8 cellular contexts compared by ENCODE assay signal in genomic region chr10:69123306-69123746, GRCh38. TPM values are rescaled to one million over a fixed set of nuclear protein-coding genes. Genes with fewer than 3 reads are reported as not detected.
A peak's percentile ranks its signal among the peaks of the same experiment; 100 is the strongest.
DNase-seq lines count a peak whose midpoint lies in the region; TF ChIP-seq lines count a peak whose summit lies in the region.

No MANE protein-coding gene starts in this region.

- intact Hi-C loops in activated naive CD4-positive, alpha-beta T cell treated with anti-CD3 and anti-CD28 coated beads for 36 hours (cut with micrococcal nuclease), result loop anchor here (1.0 to 10.0 kb wide), 11 partner anchors 30 to 399 kb away; partner anchors contain the start of genes CCAR1, DDX50, KIFBP and STOX1
- intact Hi-C loops in activated CD4-positive, alpha-beta memory T cell treated with anti-CD3 and anti-CD28 coated beads for 36 hours (cut with micrococcal nuclease), result loop anchor here (1.0 to 5.0 kb wide), 8 partner anchors 30 to 384 kb away; partner anchors contain the start of gene DDX21

- POLR2A ChIA-PET in activated CD4-positive, alpha-beta memory T cell treated with anti-CD3 and anti-CD28 coated beads for 36 hours (lab: Charles Lee), result interaction anchor here (0.6 to 1.0 kb wide), 2 partner anchors 29 to 40 kb away, joined by 3 read pairs; no protein-coding TSS in a partner anchor

- TF ChIP-seq CTCF in progenitor cell of endocrine pancreas (IDR thresholded peaks at IDR 0.05; ENCODE audit: unreplicated experiment), result peak; percentile 36

- H3K36me3 ChIP-seq in MG63, result no peaks in the 10 kb centered on the region

- CTCF ChIA-PET in activated naive CD4-positive, alpha-beta T cell treated with anti-CD3 and anti-CD28 coated beads for 36 hours (lab: Charles Lee), result interaction anchor here (1.0 to 2.1 kb wide), 2 partner anchors 32 to 118 kb away, joined by 3 to 7 read pairs; no protein-coding TSS in a partner anchor
- CTCF ChIA-PET in activated CD4-positive, alpha-beta memory T cell treated with anti-CD3 and anti-CD28 coated beads for 36 hours (lab: Charles Lee), result interaction anchor here (1.0 to 4.8 kb wide), 4 partner anchors 30 to 134 kb away, joined by 3 to 30 read pairs (median 14); no protein-coding TSS in a partner anchor

- DNase-seq in activated naive CD4-positive, alpha-beta T cell treated with anti-CD3 and anti-CD28 coated beads for 36 hours, result no peak
- DNase-seq in activated naive CD4-positive, alpha-beta T cell (lab: John Stamatoyannopoulos, UW), result no peak
- DNase-seq in HCEC 1CT, result peak; percentile 63
- no peak for DNase-seq in MG63
- no peak for DNase-seq in activated CD4-positive, alpha-beta memory T cell treated with anti-CD3 and anti-CD28 coated beads for 36 hours
- DNase-seq in glomerular visceral epithelial cell (ENCODE audit: extremely low spot score), result peak; percentile 66
- DNase-seq in progenitor cell of endocrine pancreas (ENCODE audit: low spot score, unreplicated experiment), result no peak
- no peak for DNase-seq in stimulated activated CD4-positive, alpha-beta T cell treated with anti-CD3 and anti-CD28 coated beads, Interleukin-2, amount 100 ng/mL, for 48 hours

- no peaks in the 10 kb centered on the region for H3K27me3 ChIP-seq in MG63

- no peaks in the 10 kb centered on the region for H3K36me3 Mint-ChIP-seq in activated naive CD4-positive, alpha-beta T cell treated with anti-CD3 and anti-CD28 coated beads for 36 hours (ENCODE audit: low read depth)
- no peaks in the 10 kb centered on the region for H3K36me3 Mint-ChIP-seq in activated CD4-positive, alpha-beta memory T cell treated with anti-CD3 and anti-CD28 coated beads for 36 hours
- no peaks in the 10 kb centered on the region for H3K36me3 Mint-ChIP-seq in progenitor cell of endocrine pancreas (ENCODE audit: insufficient read depth)

- H3K4me3 ChIP-seq in MG63, result peak overlapping the region; percentile 89

- H3K4me1 Mint-ChIP-seq in activated naive CD4-positive, alpha-beta T cell treated with anti-CD3 and anti-CD28 coated beads for 36 hours (ENCODE audit: low read depth), result peaks cover 36% of the 10 kb centered on the region
- peaks cover 23% of the 10 kb centered on the region for H3K4me1 Mint-ChIP-seq in activated CD4-positive, alpha-beta memory T cell treated with anti-CD3 and anti-CD28 coated beads for 36 hours (ENCODE audit: low read depth)
- H3K4me1 Mint-ChIP-seq in progenitor cell of endocrine pancreas (ENCODE audit: low read depth), result peaks cover 10% of the 10 kb centered on the region

- H3K9me3 Mint-ChIP-seq in activated naive CD4-positive, alpha-beta T cell treated with anti-CD3 and anti-CD28 coated beads for 36 hours, result no peaks in the 10 kb centered on the region
- H3K9me3 Mint-ChIP-seq in activated CD4-positive, alpha-beta memory T cell treated with anti-CD3 and anti-CD28 coated beads for 36 hours, result no peaks in the 10 kb centered on the region
- no peaks in the 10 kb centered on the region for H3K9me3 Mint-ChIP-seq in progenitor cell of endocrine pancreas (ENCODE audit: low read depth)

- H3K9me3 ChIP-seq in MG63, result no peaks in the 10 kb centered on the region

- no peaks in the 10 kb centered on the region for H3K27me3 Mint-ChIP-seq in activated naive CD4-positive, alpha-beta T cell treated with anti-CD3 and anti-CD28 coated beads for 36 hours (ENCODE audit: low read depth)
- no peaks in the 10 kb centered on the region for H3K27me3 Mint-ChIP-seq in activated CD4-positive, alpha-beta memory T cell treated with anti-CD3 and anti-CD28 coated beads for 36 hours
- no peaks in the 10 kb centered on the region for H3K27me3 Mint-ChIP-seq in progenitor cell of endocrine pancreas

- peak overlapping the region; percentile 93 for H3K27ac Mint-ChIP-seq in activated naive CD4-positive, alpha-beta T cell treated with anti-CD3 and anti-CD28 coated beads for 36 hours
- peak overlapping the region; percentile 92 for H3K27ac Mint-ChIP-seq in activated CD4-positive, alpha-beta memory T cell treated with anti-CD3 and anti-CD28 coated beads for 36 hours
- peak overlapping the region; percentile 99 for H3K27ac Mint-ChIP-seq in progenitor cell of endocrine pancreas

- peak overlapping the region; percentile 88 for H3K4me3 Mint-ChIP-seq in activated naive CD4-positive, alpha-beta T cell treated with anti-CD3 and anti-CD28 coated beads for 36 hours
- H3K4me3 Mint-ChIP-seq in activated CD4-positive, alpha-beta memory T cell treated with anti-CD3 and anti-CD28 coated beads for 36 hours, result peak overlapping the region; percentile 88
- peak overlapping the region; percentile 91 for H3K4me3 Mint-ChIP-seq in progenitor cell of endocrine pancreas (ENCODE audit: low read depth)

RNA-seq across cellular contexts. Expression of gene VPS26A, which starts 0.7 kb away (rescaled TPM):
- total RNA-seq in activated naive CD4-positive, alpha-beta T cell treated with anti-CD3 and anti-CD28 coated beads for 36 hours, result 10 to 100 TPM; 26.2 to 27.9 TPM
- 19.0 and 22.3 TPM in 2 replicates for total RNA-seq in MG63 (2014; rRNA removed; shearing (Covaris generic); ENCODE audit: low replicate concordance)
- 10 to 100 TPM; 44.6 to 51.4 TPM for total RNA-seq in activated CD4-positive, alpha-beta memory T cell treated with anti-CD3 and anti-CD28 coated beads for 36 hours
- total RNA-seq in progenitor cell of endocrine pancreas, result 51.1 and 60.4 TPM in 2 replicates

RNA-seq across cellular contexts. Expression of gene SRGN, which starts 35.4 kb away (rescaled TPM):
- 100 to 1,000 TPM; 197 to 198 TPM for total RNA-seq in activated naive CD4-positive, alpha-beta T cell treated with anti-CD3 and anti-CD28 coated beads for 36 hours
- total RNA-seq in MG63 (2014; rRNA removed; shearing (Covaris generic); ENCODE audit: low replicate concordance), result 10.2 and 19.6 TPM in 2 replicates
- 100 to 1,000 TPM; 949 to 966 TPM for total RNA-seq in activated CD4-positive, alpha-beta memory T cell treated with anti-CD3 and anti-CD28 coated beads for 36 hours
- total RNA-seq in progenitor cell of endocrine pancreas, result not detected in 2 replicates

RNA-seq across cellular contexts. Expression of gene SUPV3L1, which starts 56.7 kb away (rescaled TPM):
- total RNA-seq in activated naive CD4-positive, alpha-beta T cell treated with anti-CD3 and anti-CD28 coated beads for 36 hours, result 10 to 100 TPM; 38.4 to 41.1 TPM
- total RNA-seq in MG63 (2014; rRNA removed; shearing (Covaris generic); ENCODE audit: low replicate concordance), result 21.2 and 23.3 TPM in 2 replicates
- 10 to 100 TPM; 45.0 to 47.6 TPM for total RNA-seq in activated CD4-positive, alpha-beta memory T cell treated with anti-CD3 and anti-CD28 coated beads for 36 hours
- total RNA-seq in progenitor cell of endocrine pancreas, result 35.9 and 36.6 TPM in 2 replicates

Comparison
In these comparisons a context has a peak if more than half of its experiments do, and no peak if none do; other contexts are left out.
1. DNase-seq: peak in HCEC 1CT (single experiment) and glomerular visceral epithelial cell (single experiment); none in activated naive CD4-positive, alpha-beta T cell treated with anti-CD3 and anti-CD28 coated beads for 36 hours (single experiment), activated naive CD4-positive, alpha-beta T cell (0 of 4), MG63 (single experiment), activated CD4-positive, alpha-beta memory T cell treated with anti-CD3 and anti-CD28 coated beads for 36 hours (single experiment), progenitor cell of endocrine pancreas (single experiment) and stimulated activated CD4-positive, alpha-beta T cell treated with anti-CD3 and anti-CD28 coated beads, Interleukin-2, amount 100 ng/mL, for 48 hours (0 of 2).
2. Peak in every context shown above with its lines, with median percentiles within 50 percentile points of each other: H3K27ac Mint-ChIP-seq and H3K4me3 Mint-ChIP-seq.